ENCODE assay signal across 14 cellular contexts in the genomic region with DNA sequence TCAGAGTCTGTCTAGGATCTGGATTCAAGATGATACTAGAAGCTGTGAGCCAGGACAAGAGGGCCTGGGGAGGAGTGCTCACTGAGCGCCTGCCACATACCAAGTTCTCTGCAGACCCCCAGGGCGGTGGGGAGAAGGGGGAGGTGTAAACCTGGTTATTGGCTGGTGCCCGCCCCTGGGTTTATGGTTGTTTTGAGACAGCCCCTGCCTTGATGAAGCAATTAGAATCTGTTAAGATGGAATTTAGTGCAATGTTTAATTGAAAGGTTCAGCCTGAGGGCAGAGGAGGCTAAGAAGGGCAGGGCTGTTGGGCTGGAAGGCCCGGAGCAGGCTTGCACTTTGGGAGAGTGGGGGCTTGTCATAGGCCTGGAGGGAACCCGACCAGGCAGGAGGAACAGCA. TPM values are rescaled to one million over a fixed set of nuclear protein-coding genes. Genes with fewer than 3 reads are reported as not detected.
DNase-seq lines count a peak whose midpoint lies in the region; ATAC-seq and TF ChIP-seq lines count a peak whose summit lies in the region.
"Had no signal": no experiment of that assay in that cellular context is flagged by ENCODE, and none has a peak within 500 bp of the region (broad histone marks: within the 10 kb centered on the region; RNA-seq: fewer than 3 reads in every experiment).

No MANE protein-coding gene starts in this region.

- DNase-seq in heart left ventricle (peak in 1 of 5 donors; percentile 19), Right ventricle myocardium superior (no peak), WTC11 (ENCODE audit: low spot score) (peak; percentile 4), memory B cell (ENCODE audit: low spot score in 2 of 2) (no peak), Karpas-422 (no peak), NOMO-1 (lab: John Stamatoyannopoulos, UW; ENCODE audit: unreplicated experiment in 2 of 2) (no peak), NCI-H1092 (lab: John Stamatoyannopoulos, UW) (no peak)
- DNase-seq: cerebellar nuclear complex, hippocampal formation, NCI-H1436 treated with DMSO at 0.1 percent for 48 hours, SHP77 had no signal

- intact Hi-C loops in heart left ventricle (cut with DNase I) (loop anchor here (2.0 to 10.0 kb wide), 5 partner anchors 111 to 199 kb away; partner anchors contain the start of gene ADAMTS14 (in 8 of the 10)), Right ventricle myocardium superior (cut with DNase I) (loop anchor here (10.0 kb wide), 1 partner anchor 115 kb away; the partner anchor contains the start of gene ADAMTS14)

- H3K36me3 ChIP-seq in heart left ventricle, result peaks cover 0 to 8% (median 0%) of the 10 kb centered on the region in 9 donors
- H3K36me3 ChIP-seq in Karpas-422 (ENCODE audit: insufficient read depth, low read length), result peaks cover 10% of the 10 kb centered on the region

- H4K20me1 ChIP-seq in Karpas-422 (ENCODE audit: insufficient read depth, low read depth, low read length), result 0 out of 2 replicates have a peak, but pooled peaks cover 4% of the 10 kb centered on the region

- no peak overlapping the region for H3K4me3 ChIP-seq in heart left ventricle
- H3K4me3 ChIP-seq in Karpas-422 (ENCODE audit: low read length), result no peak overlapping the region

- H3K4me3 Mint-ChIP-seq in WTC11 (no peak overlapping the region), memory B cell (no peak overlapping the region)
- H3K4me3 Mint-ChIP-seq in stimulated activated memory B cell treated with anti-CD40 and anti-IgM and Interleukin-4, amounts not matched to agents 10 μg/mL and 1 μg/mL and 100 μg/mL, for 72 hours, result no peak overlapping the region

- no peaks in the 10 kb centered on the region for H3K36me3 Mint-ChIP-seq in WTC11
- no peaks in the 10 kb centered on the region for H3K36me3 Mint-ChIP-seq in memory B cell
- no peaks in the 10 kb centered on the region for H3K36me3 Mint-ChIP-seq in stimulated activated memory B cell treated with anti-CD40 and anti-IgM and Interleukin-4, amounts not matched to agents 10 μg/mL and 1 μg/mL and 100 μg/mL, for 72 hours

- H3K4me2 ChIP-seq in Karpas-422 (ENCODE audit: low read depth, low read length, poor library complexity, severe bottlenecking), result no peak overlapping the region

- H2AFZ ChIP-seq in Karpas-422 (ENCODE audit: low read length), result no peak overlapping the region

- CTCF ChIA-PET in WTC11 (lab: Charles Lee), result interaction anchor here (1.2 to 2.6 kb wide), 7 partner anchors 8 to 330 kb away, joined by 3 to 28 read pairs (median 6); partner anchors contain the start of gene PCBD1

- POLR2A ChIA-PET in WTC11 (lab: Charles Lee), result no interaction called here

- TF ChIP-seq CTCF in heart left ventricle (IDR thresholded peaks at IDR 0.05) (no peak), WTC11 (IDR thresholded peaks at IDR 0.05) (no peak)

- peak overlapping the region in 8 of 12 donors; percentile 25 to 72 (median 54) for H3K27ac ChIP-seq in heart left ventricle
- H3K27ac ChIP-seq in Karpas-422 (ENCODE audit: low read length), result no peak overlapping the region

- ATAC-seq in heart left ventricle (no peak), Right ventricle myocardium superior (ENCODE audit: poor library complexity) (no peak), WTC11 (no peak), memory B cell (ENCODE audit: low read depth) (no peak)
- ATAC-seq in stimulated activated memory B cell treated with anti-CD40 and anti-IgM and Interleukin-4, amounts not matched to agents 10 μg/mL and 1 μg/mL and 100 μg/mL, for 72 hours, result no peak

- H3K27me3 ChIP-seq in heart left ventricle (no peaks in the 10 kb centered on the region), Karpas-422 (ENCODE audit: low read length) (no peaks in the 10 kb centered on the region)

- H3K9me3 Mint-ChIP-seq in WTC11 (no peaks in the 10 kb centered on the region), memory B cell (no peaks in the 10 kb centered on the region)
- H3K9me3 Mint-ChIP-seq in stimulated activated memory B cell treated with anti-CD40 and anti-IgM and Interleukin-4, amounts not matched to agents 10 μg/mL and 1 μg/mL and 100 μg/mL, for 72 hours, result no peaks in the 10 kb centered on the region

- 86 to 94% (median 88%) methylated on average over 5 of the region's 5 CpGs for WGBS in heart left ventricle, 4 donors

- H3K9me2 ChIP-seq in Karpas-422 (replicated peaks; ENCODE audit: insufficient read depth, low read length), result no peaks in the 10 kb centered on the region

- no peak for TF ChIP-seq POLR2A in heart left ventricle (IDR thresholded peaks at IDR 0.05)

- peaks cover 0 to 50% (median 33%) of the 10 kb centered on the region in 12 donors for H3K4me1 ChIP-seq in heart left ventricle
- H3K4me1 ChIP-seq in Karpas-422 (ENCODE audit: low read length), result peaks cover 16% of the 10 kb centered on the region

- no peak overlapping the region for H3K9ac ChIP-seq in Karpas-422 (ENCODE audit: low read length)

- H3K4me1 Mint-ChIP-seq in WTC11 (peaks cover 21% of the 10 kb centered on the region), memory B cell (peaks cover 23% of the 10 kb centered on the region)
- H3K4me1 Mint-ChIP-seq in stimulated activated memory B cell treated with anti-CD40 and anti-IgM and Interleukin-4, amounts not matched to agents 10 μg/mL and 1 μg/mL and 100 μg/mL, for 72 hours, result peaks cover 20% of the 10 kb centered on the region

- H3K27ac Mint-ChIP-seq in WTC11, result peak overlapping the region; percentile 86; the same call in 1 of the 2 replicates
- peak overlapping the region; percentile 54 for H3K27ac Mint-ChIP-seq in memory B cell
- peak overlapping the region; percentile 52 for H3K27ac Mint-ChIP-seq in stimulated activated memory B cell treated with anti-CD40 and anti-IgM and Interleukin-4, amounts not matched to agents 10 μg/mL and 1 μg/mL and 100 μg/mL, for 72 hours

- H3K27me3 Mint-ChIP-seq in WTC11 (ENCODE audit: low read depth) (no peaks in the 10 kb centered on the region), memory B cell (no peaks in the 10 kb centered on the region)
- H3K27me3 Mint-ChIP-seq in stimulated activated memory B cell treated with anti-CD40 and anti-IgM and Interleukin-4, amounts not matched to agents 10 μg/mL and 1 μg/mL and 100 μg/mL, for 72 hours, result no peaks in the 10 kb centered on the region

- H3K9me3 ChIP-seq in heart left ventricle (no peaks in the 10 kb centered on the region), Karpas-422 (ENCODE audit: low read length) (no peaks in the 10 kb centered on the region)

- 0 out of 2 replicates have a peak, but pooled peaks cover 4% of the 10 kb centered on the region for H3K79me2 ChIP-seq in Karpas-422 (ENCODE audit: low read length)

TF ChIP-seq in WTC11, 78 proteins besides CTCF, POLR2A, EP300 and RAD21 (continues in another document):
- TF ChIP-seq, protein P1, sequence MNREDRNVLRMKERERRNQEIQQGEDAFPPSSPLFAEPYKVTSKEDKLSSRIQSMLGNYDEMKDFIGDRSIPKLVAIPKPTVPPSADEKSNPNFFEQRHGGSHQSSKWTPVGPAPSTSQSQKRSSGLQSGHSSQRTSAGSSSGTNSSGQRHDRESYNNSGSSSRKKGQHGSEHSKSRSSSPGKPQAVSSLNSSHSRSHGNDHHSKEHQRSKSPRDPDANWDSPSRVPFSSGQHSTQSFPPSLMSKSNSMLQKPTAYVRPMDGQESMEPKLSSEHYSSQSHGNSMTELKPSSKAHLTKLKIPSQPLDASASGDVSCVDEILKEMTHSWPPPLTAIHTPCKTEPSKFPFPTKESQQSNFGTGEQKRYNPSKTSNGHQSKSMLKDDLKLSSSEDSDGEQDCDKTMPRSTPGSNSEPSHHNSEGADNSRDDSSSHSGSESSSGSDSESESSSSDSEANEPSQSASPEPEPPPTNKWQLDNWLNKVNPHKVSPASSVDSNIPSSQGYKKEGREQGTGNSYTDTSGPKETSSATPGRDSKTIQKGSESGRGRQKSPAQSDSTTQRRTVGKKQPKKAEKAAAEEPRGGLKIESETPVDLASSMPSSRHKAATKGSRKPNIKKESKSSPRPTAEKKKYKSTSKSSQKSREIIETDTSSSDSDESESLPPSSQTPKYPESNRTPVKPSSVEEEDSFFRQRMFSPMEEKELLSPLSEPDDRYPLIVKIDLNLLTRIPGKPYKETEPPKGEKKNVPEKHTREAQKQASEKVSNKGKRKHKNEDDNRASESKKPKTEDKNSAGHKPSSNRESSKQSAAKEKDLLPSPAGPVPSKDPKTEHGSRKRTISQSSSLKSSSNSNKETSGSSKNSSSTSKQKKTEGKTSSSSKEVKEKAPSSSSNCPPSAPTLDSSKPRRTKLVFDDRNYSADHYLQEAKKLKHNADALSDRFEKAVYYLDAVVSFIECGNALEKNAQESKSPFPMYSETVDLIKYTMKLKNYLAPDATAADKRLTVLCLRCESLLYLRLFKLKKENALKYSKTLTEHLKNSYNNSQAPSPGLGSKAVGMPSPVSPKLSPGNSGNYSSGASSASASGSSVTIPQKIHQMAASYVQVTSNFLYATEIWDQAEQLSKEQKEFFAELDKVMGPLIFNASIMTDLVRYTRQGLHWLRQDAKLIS (CRISPR knock-in tag; IDR thresholded peaks at IDR 0.05; ENCODE audit: borderline replicate concordance), result no peak
- TF ChIP-seq PRRX2 (CRISPR knock-in tag; IDR thresholded peaks at IDR 0.05) (no peak), EMX1 (CRISPR knock-in tag; IDR thresholded peaks at IDR 0.05) (no peak)

RNA-seq across cellular contexts. Expression of gene PRF1, which starts 42.7 kb away (rescaled TPM):
- 10 to 100 TPM in 1 of 9 donors, 1 to 10 TPM in 4, under 1 TPM in 4; 0.50 to 19.4 (median 1.4) TPM for total RNA-seq in heart left ventricle
- 1 to 10 TPM in 1 of 2 donors, under 1 TPM in 1; 0.68 to 1.0 TPM for polyA plus RNA-seq in heart left ventricle
- 2.2 TPM for total RNA-seq in Right ventricle myocardium superior
- total RNA-seq in WTC11 (2021), result 0.11 to 0.18 TPM (median 0.16 TPM) in 3 replicates
- total RNA-seq in Karpas-422 (2014; rRNA removed; shearing (Covaris generic); ENCODE audit: low replicate concordance), result 0.26 and 1.5 TPM in 2 replicates
- total RNA-seq: LHCN-M2, pulmonary artery endothelial cell had no signal
